In genomic region chr13:33016414-33017409, GRCh38 we compare ENCODE assay signal across 8 cellular contexts. TPM values are rescaled to one million over a fixed set of nuclear protein-coding genes. Genes with fewer than 3 reads are reported as not detected.
DNase-seq lines count a peak whose midpoint lies in the region; ATAC-seq, FAIRE-seq and TF ChIP-seq lines count a peak whose summit lies in the region.

Gene KL, plus strand, starts transcription at chr13:33016423. Its CDS starts 18 bp downstream, at chr13:33016441.

- POLR2A ChIA-PET in GM12878 (lab: Charles Lee), result interaction anchor here (0.9 to 1.4 kb wide), 5 partner anchors 16 to 521 kb away, joined by 3 to 5 read pairs (median 3); no protein-coding TSS in a partner anchor

- no peaks in the 10 kb centered on the region for H4K20me1 ChIP-seq in GM12878 (ENCODE audit: control insufficient read depth, insufficient read depth)
- H4K20me1 ChIP-seq in keratinocyte (ENCODE audit: control insufficient read depth, extremely low read depth, insufficient read depth, low read length), result no peaks in the 10 kb centered on the region

- RAD21 ChIA-PET in GM12878 (lab: Charles Lee; ENCODE audit: unreplicated experiment), result interaction anchor here (0.7 to 1.9 kb wide), 15 partner anchors 17 to 707 kb away, joined by 3 to 21 read pairs (median 4); partner anchors contain the start of gene PDS5B

- TF ChIP-seq RAD21 in GM12878 (IDR thresholded peaks at IDR 0.05; ENCODE audit: insufficient read depth, low read depth, low read length), result no peak

- DNase-seq in HK-2 (ENCODE audit: unreplicated experiment) (peak; percentile 58), GM12878 (ENCODE audit: low read depth, low spot score) (no peak), keratinocyte (ENCODE audit: low read depth, low spot score) (no peak), RPMI8226 (no peak), NCI-H1930 (lab: John Stamatoyannopoulos, UW) (no peak)
- DNase-seq in stimulated activated CD8-positive, alpha-beta memory T cell treated with anti-CD3 and anti-CD28 coated beads, Interleukin-4, amount 100 ng/mL, for 48 hours, result peak; percentile 39

- BruUV-seq in GM12878 (replicated peaks; lab: Mats Ljungman, UMichigan), result TSS peak; percentile 94

- no peaks in the 10 kb centered on the region for H3K9me1 ChIP-seq in keratinocyte (ENCODE audit: control insufficient read depth, extremely low read depth, insufficient read depth, low read length)

- H3K27ac ChIP-seq in ACC112 (ENCODE audit: low read depth, low read length) (no peak within 1 kb of the TSS), GM12878 (ENCODE audit: control insufficient read depth, insufficient read depth) (no peak within 1 kb of the TSS), keratinocyte (ENCODE audit: control insufficient read depth, insufficient read depth, low read length) (no peak within 1 kb of the TSS)

- intact Hi-C loops in GM12878 (cut with micrococcal nuclease; ENCODE audit: unreplicated experiment), result loop anchor here (1.0 to 5.0 kb wide), 5 partner anchors 106 to 430 kb away; partner anchors contain the start of gene PDS5B

- no peaks in the 10 kb centered on the region for H3K4me1 ChIP-seq in ACC112 (ENCODE audit: control insufficient read depth, insufficient read depth, low read length, unreplicated experiment)
- peaks cover 12% of the 10 kb centered on the region for H3K4me1 ChIP-seq in GM12878 (ENCODE audit: control insufficient read depth, insufficient read depth, low read length)
- peaks cover 2% of the 10 kb centered on the region for H3K4me1 ChIP-seq in keratinocyte (ENCODE audit: control insufficient read depth, extremely low read depth, insufficient read depth, low read length)

- H3K79me2 ChIP-seq in ACC112 (ENCODE audit: control insufficient read depth, insufficient read depth, low read length, unreplicated experiment), result no peaks in the 10 kb centered on the region
- no peaks in the 10 kb centered on the region for H3K79me2 ChIP-seq in GM12878 (ENCODE audit: control insufficient read depth, insufficient read depth, low read length)
- no peaks in the 10 kb centered on the region for H3K79me2 ChIP-seq in keratinocyte (ENCODE audit: control insufficient read depth, insufficient read depth, low read length)

- H3K27me3 ChIP-seq in ACC112 (ENCODE audit: insufficient read depth, low read length) (peaks cover 82% of the 10 kb centered on the region), GM12878 (replicated peaks in 1 of 2; ENCODE audit: control insufficient read depth in 2 of 2, insufficient read depth in 2 of 2, low read length in 1 of 2) (peaks cover 0 to 6% of the 10 kb centered on the region in 2 experiments; a peak in 1 of 4 replicates), keratinocyte (ENCODE audit: control insufficient read depth, extremely low read depth, insufficient read depth, low read length) (peaks cover 61% of the 10 kb centered on the region)

- TF ChIP-seq POLR2A in GM12878 (IDR thresholded peaks at IDR 0.05; ENCODE audit: low read depth, low read length), result peak; percentile 39

- TF ChIP-seq EP300 in GM12878 (IDR thresholded peaks at IDR 0.05; ENCODE audit: borderline replicate concordance in 1 of 2, control insufficient read depth in 1 of 2, low read depth in 2 of 2, low read length in 2 of 2), result no peak

- CTCF ChIA-PET in GM12878 (lab: Yijun Ruan, JAX), result interaction anchor here (0.7 to 1.7 kb wide), 15 partner anchors 13 to 431 kb away, joined by 3 to 8 read pairs (median 4); partner anchors contain the start of gene PDS5B

- 3% methylated on average over 74 of the region's 109 CpGs for WGBS in GM12878 (ENCODE audit: insufficient coverage, insufficient replicate concordance, low lambda C conversion rate, missing lambda C conversion rate)

- ATAC-seq in GM18868 (IDR thresholded peaks at IDR 0.05; ENCODE audit: unreplicated experiment) (peak; percentile 24), GM12878 (peak; percentile 69)

- dilution Hi-C loops in keratinocyte (cut with MboI; ENCODE audit: extremely low pct_ligation_motif_present, low sequenced_read_pairs), result no loop called here

- SMC1A ChIA-PET in GM12878 (lab: Charles Lee; ENCODE audit: uncharacterized antibody, unreplicated experiment), result interaction anchor here (0.6 to 2.5 kb wide), 11 partner anchors 17 to 429 kb away, joined by 3 to 14 read pairs (median 4); no protein-coding TSS in a partner anchor

- H2AFZ ChIP-seq in ACC112 (ENCODE audit: low read length, unreplicated experiment) (peak within 1 kb of the TSS; percentile 49), GM12878 (ENCODE audit: control insufficient read depth, low read depth, low read length) (peak within 1 kb of the TSS; percentile 78), keratinocyte (ENCODE audit: control insufficient read depth, low read length) (peak within 1 kb of the TSS; percentile 43)

- H3K9ac ChIP-seq in GM12878 (ENCODE audit: control insufficient read depth, insufficient read depth, low read length) (peak within 1 kb of the TSS; percentile 33; the same call in 1 of the 2 replicates), keratinocyte (ENCODE audit: control insufficient read depth, extremely low read depth, insufficient read depth, low read length) (no peak within 1 kb of the TSS)

- H3K9me3 ChIP-seq in GM12878 (replicated peaks; ENCODE audit: control insufficient read depth, insufficient read depth, low read length), result no peaks in the 10 kb centered on the region; the same call in 2 of the 3 replicates
- no peaks in the 10 kb centered on the region for H3K9me3 ChIP-seq in keratinocyte (ENCODE audit: control insufficient read depth, low read depth, low read length)

- FAIRE-seq in GM12878 (lab: Jason Lieb, UNC) (no peak), keratinocyte (lab: Jason Lieb, UNC) (no peak)

- TF ChIP-seq CTCF in GM12878 (IDR thresholded peaks at IDR 0.05 in 2 of 3, conservative IDR thresholded peaks at IDR 0.05 in 1 of 3; ENCODE audit: control insufficient read depth in 2 of 3, extremely low read depth in 1 of 3, insufficient read depth in 1 of 3, low read depth in 3 of 3, low read length in 3 of 3), result peak in 1 of 3 experiments; percentile 8; a peak in 1 of 6 replicates
- no peak for TF ChIP-seq CTCF in keratinocyte (optimal IDR thresholded peaks at IDR 0.05 in 1 of 3, IDR thresholded peaks at IDR 0.05 in 1 of 3, conservative IDR thresholded peaks at IDR 0.05 in 1 of 3; ENCODE audit: extremely low read depth in 1 of 3, insufficient read depth in 2 of 3, low read length in 3 of 3)

- H3K36me3 ChIP-seq in ACC112 (ENCODE audit: insufficient read depth, low read length), result no peaks in the 10 kb centered on the region
- no peaks in the 10 kb centered on the region for H3K36me3 ChIP-seq in GM12878 (ENCODE audit: control insufficient read depth in 2 of 2, insufficient read depth in 2 of 2, low read length in 1 of 2)
- no peaks in the 10 kb centered on the region for H3K36me3 ChIP-seq in keratinocyte (ENCODE audit: control insufficient read depth in 2 of 2, extremely low read depth in 1 of 2, insufficient read depth in 2 of 2, low read length in 2 of 2)

- peak within 1 kb of the TSS; percentile 56; the same call in 1 of the 2 replicates for H3K4me3 ChIP-seq in ACC112 (ENCODE audit: low read depth, low read length)
- H3K4me3 ChIP-seq in GM12878, result peak within 1 kb of the TSS; percentile 69
- H3K4me3 ChIP-seq in keratinocyte (ENCODE audit: control insufficient read depth in 2 of 3, extremely low read depth in 1 of 3, insufficient read depth in 2 of 3, low read depth in 1 of 3, low read length in 3 of 3), result peak within 1 kb of the TSS in 1 of 3 experiments; percentile 23

- H3K4me2 ChIP-seq in GM12878 (ENCODE audit: control insufficient read depth, insufficient read depth) (peak within 1 kb of the TSS; percentile 83), keratinocyte (ENCODE audit: control insufficient read depth, extremely low read depth, insufficient read depth, low read depth, low read length) (peak within 1 kb of the TSS; percentile 78)

- in situ Hi-C loops in GM12878 (cut with MboI), result no loop called here

RNA-seq across cellular contexts. Expression of gene KL, which starts in this region (rescaled TPM):
- 2.0 and 2.1 TPM in 2 replicates for total RNA-seq in GM12878 (2013; cell fraction: nucleolus; rRNA removed)
- total RNA-seq in GM12878 (2014; rRNA removed) (2.1 TPM in 2 replicates), GM12878 (2014; rRNA removed; fragmentation: Illumina TruSeq; extraction: Trizol) (1.5 and 1.6 TPM in 2 replicates), GM12878 (2021) (1.6 TPM in 2 replicates)
- 0.28 TPM for polyA plus RNA-seq in GM12878 (2011; ENCODE audit: low read depth)
- polyA plus RNA-seq in GM12878 (2011; rRNA removed) (0.08 and 0.16 TPM in 2 replicates), GM12878 (2014; fragmentation: Illumina TruSeq; extraction: Trizol) (1.7 and 2.3 TPM in 2 replicates), GM12878 (2014; fragmentation: Nextera tagmentation; extraction: Ambion mirVana) (under 1 TPM; 0.57 to 0.60 TPM), GM12878 (2014; rRNA removed) (1.3 and 1.4 TPM in 2 replicates), GM12878 (2016; fragmentation: Nextera tagmentation; extraction: Ambion mirVana) (1 to 10 TPM in 1 of 2 experiments, under 1 TPM in 1; 0.96 to 1.8 TPM), keratinocyte (not detected in 3 replicates)
- polyA plus RNA-seq in GM12878 (2011; cell fraction: cytosol; rRNA removed), result 0.07 and 0.15 TPM in 2 replicates
- polyA plus RNA-seq in GM12878 (2011; cell fraction: nucleus; rRNA removed), result 0.16 and 0.21 TPM in 2 replicates
- polyA plus RNA-seq in GM12878 (2012), result 0.24 and 0.76 TPM in 2 replicates
- 0.15 and 0.31 TPM in 2 replicates for polyA minus RNA-seq in GM12878 (2011; rRNA and poly(A)+ RNA removed)
- polyA minus RNA-seq in GM12878 (2011; cell fraction: cytosol; rRNA and poly(A)+ RNA removed), result not detected in 2 replicates
- polyA minus RNA-seq in GM12878 (2011; cell fraction: nucleus; rRNA and poly(A)+ RNA removed), result 0.12 and 0.19 TPM in 2 replicates
- not detected for polyA plus RNA-seq in keratinocyte (2011; ENCODE audit: low read depth)
- polyA plus RNA-seq in keratinocyte (2011; cell fraction: cytosol; rRNA removed), result not detected in 2 replicates
- polyA plus RNA-seq in keratinocyte (2011; cell fraction: nucleus; rRNA removed), result not detected in 2 replicates
- polyA plus RNA-seq in keratinocyte (2012; ENCODE audit: low replicate concordance), result not detected in 2 replicates
- polyA minus RNA-seq in keratinocyte, result not detected in 3 replicates
- not detected for polyA minus RNA-seq in keratinocyte (2011; cell fraction: cytosol; rRNA and poly(A)+ RNA removed)
- not detected in 2 replicates for polyA minus RNA-seq in keratinocyte (2011; cell fraction: nucleus; rRNA and poly(A)+ RNA removed)

Comparison
In these comparisons a context has a peak if more than half of its experiments do, and no peak if none do; other contexts are left out.
1. DNase-seq: peak in HK-2 (single experiment) and stimulated activated CD8-positive, alpha-beta memory T cell treated with anti-CD3 and anti-CD28 coated beads, Interleukin-4, amount 100 ng/mL, for 48 hours (single experiment); none in GM12878 (single experiment), keratinocyte (single experiment), RPMI8226 (single experiment) and NCI-H1930 (0 of 2).
2. Peak in every context shown above with its lines, with median percentiles within 50 percentile points of each other: H2AFZ ChIP-seq.